ENCODE assay signal across 18 cellular contexts in genomic region chr11:131973017-131973416, GRCh38.
DNase-seq lines count a peak whose midpoint lies in the region; ATAC-seq and TF ChIP-seq lines count a peak whose summit lies in the region.
"Had no signal": no experiment of that assay in that cellular context is flagged by ENCODE, and none has a peak within 500 bp of the region (broad histone marks: within the 10 kb centered on the region; RNA-seq: fewer than 3 reads in every experiment).

No MANE protein-coding gene starts in this region.

- H3K4me1 ChIP-seq in right atrium auricular region: peaks cover 0 to 5% of the 10 kb centered on the region in 2 donors
- H3K4me1 ChIP-seq in left ventricle myocardium inferior: no peaks in the 10 kb centered on the region
- H3K4me1 ChIP-seq: BLaER1 had no signal

- H3K9ac ChIP-seq in neural cell (ENCODE audit: low read length): no peak overlapping the region
- H3K9ac ChIP-seq: BLaER1 had no signal

- no peak for TF ChIP-seq RAD21 in neural cell (conservative IDR thresholded peaks at IDR 0.05)

- no peak overlapping the region for H3K4me2 ChIP-seq in neural cell (ENCODE audit: low read length)
- H3K4me2 ChIP-seq: BLaER1, GM23338 had no signal

- no peak for ATAC-seq in stimulated activated naive CD8-positive, alpha-beta T cell treated with anti-CD3 and anti-CD28 coated beads, Interleukin-15, amount 100 ng/mL, for 72 hours
- ATAC-seq: GM23338, HCT116 had no signal

- no peak for DNase-seq in right atrium auricular region (ENCODE audit: low spot score)
- no peak for DNase-seq in left ventricle myocardium inferior
- peak; percentile 45 for DNase-seq in cerebellar cortex (ENCODE audit: low spot score)
- no peak for DNase-seq in activated T-helper 2 cell treated with anti-CD3 and anti-CD28 coated beads, Interferon-gamma antibody, Interleukin-2, Interleukin-4, amounts not matched to agents 10 μg/mL and 5 μg/mL and 100 μg/mL, durations not matched to agents 14 hours and 24 hours and 36 hours (ENCODE audit: low spot score)
- no peak for DNase-seq in stimulated activated naive CD8-positive, alpha-beta T cell treated with anti-CD3 and anti-CD28 coated beads, Interleukin-15, amount 100 ng/mL, for 72 hours
- DNase-seq: CD4-positive, CD25-positive, alpha-beta regulatory T cell; CD8-positive, alpha-beta memory T cell; DMS 273 treated with DMSO at 0.1 percent for 48 hours; DMS79; GF-D8; H9 had no signal

- no peak overlapping the region for H3K27ac Mint-ChIP-seq in activated T-helper 2 cell treated with anti-CD3 and anti-CD28 coated beads, Interferon-gamma antibody, Interleukin-2, Interleukin-4, amounts not matched to agents 10 μg/mL and 5 μg/mL and 100 μg/mL, durations not matched to agents 14 hours and 24 hours and 36 hours
- H3K27ac Mint-ChIP-seq in stimulated activated naive CD8-positive, alpha-beta T cell treated with anti-CD3 and anti-CD28 coated beads, Interleukin-15, amount 100 ng/mL, for 72 hours: no peak overlapping the region
- H3K27ac Mint-ChIP-seq: B cell; CD4-positive, CD25-positive, alpha-beta regulatory T cell; CD8-positive, alpha-beta memory T cell; GM23338; H9 had no signal

- no peak overlapping the region for H3K4me3 Mint-ChIP-seq in activated T-helper 2 cell treated with anti-CD3 and anti-CD28 coated beads, Interferon-gamma antibody, Interleukin-2, Interleukin-4, amounts not matched to agents 10 μg/mL and 5 μg/mL and 100 μg/mL, durations not matched to agents 14 hours and 24 hours and 36 hours (ENCODE audit: low read depth)
- no peak overlapping the region for H3K4me3 Mint-ChIP-seq in stimulated activated naive CD8-positive, alpha-beta T cell treated with anti-CD3 and anti-CD28 coated beads, Interleukin-15, amount 100 ng/mL, for 72 hours
- H3K4me3 Mint-ChIP-seq: B cell; CD4-positive, CD25-positive, alpha-beta regulatory T cell; CD8-positive, alpha-beta memory T cell; GM23338; H9 had no signal

- H3K9me2 ChIP-seq in neural cell (ENCODE audit: insufficient read depth, low read length): no peaks in the 10 kb centered on the region

- intact Hi-C loops in left ventricle myocardium inferior (cut with micrococcal nuclease): no loop called here
- intact Hi-C loops in activated T-helper 2 cell treated with anti-CD3 and anti-CD28 coated beads, Interferon-gamma antibody, Interleukin-2, Interleukin-4, amounts not matched to agents 10 μg/mL and 5 μg/mL and 100 μg/mL, durations not matched to agents 14 hours and 24 hours and 36 hours (cut with micrococcal nuclease): no loop called here

- H3K9me3 ChIP-seq in right atrium auricular region (no peaks in the 10 kb centered on the region), left ventricle myocardium inferior (replicated peaks) (no peaks in the 10 kb centered on the region), neural cell (ENCODE audit: low read length) (no peaks in the 10 kb centered on the region)
- H3K9me3 ChIP-seq: BLaER1 had no signal

- TF ChIP-seq CTCF in right atrium auricular region (IDR thresholded peaks at IDR 0.05) (no peak), left ventricle myocardium inferior (IDR thresholded peaks at IDR 0.05; ENCODE audit: borderline replicate concordance) (no peak), neural cell (IDR thresholded peaks at IDR 0.05; ENCODE audit: poor library complexity, severe bottlenecking) (no peak)

- H3K27me3 ChIP-seq in right atrium auricular region (no peaks in the 10 kb centered on the region), left ventricle myocardium inferior (ENCODE audit: low read depth) (peaks cover 26% of the 10 kb centered on the region), neural cell (ENCODE audit: insufficient read depth, low read depth, low read length) (no peaks in the 10 kb centered on the region)
- H3K27me3 ChIP-seq: BLaER1 had no signal

- H2AFZ ChIP-seq in neural cell (ENCODE audit: low read depth, low read length): no peak overlapping the region
- H2AFZ ChIP-seq: GM23338 had no signal

- H3K4me3 ChIP-seq in right atrium auricular region (no peak overlapping the region), left ventricle myocardium inferior (no peak overlapping the region), neural cell (ENCODE audit: low read length) (no peak overlapping the region)
- H3K4me3 ChIP-seq: BLaER1, GM23338 had no signal

- H3K36me3 ChIP-seq in right atrium auricular region: no peaks in the 10 kb centered on the region
- no peaks in the 10 kb centered on the region for H3K36me3 ChIP-seq in left ventricle myocardium inferior
- H3K36me3 ChIP-seq in neural cell (ENCODE audit: insufficient read depth, low read length): no peaks in the 10 kb centered on the region
- H3K36me3 ChIP-seq: BLaER1 had no signal

- TF ChIP-seq EP300 in neural cell (conservative IDR thresholded peaks at IDR 0.05; ENCODE audit: poor library complexity, severe bottlenecking): no peak

- no peaks in the 10 kb centered on the region for H3K9me3 Mint-ChIP-seq in activated T-helper 2 cell treated with anti-CD3 and anti-CD28 coated beads, Interferon-gamma antibody, Interleukin-2, Interleukin-4, amounts not matched to agents 10 μg/mL and 5 μg/mL and 100 μg/mL, durations not matched to agents 14 hours and 24 hours and 36 hours
- H3K9me3 Mint-ChIP-seq in stimulated activated naive CD8-positive, alpha-beta T cell treated with anti-CD3 and anti-CD28 coated beads, Interleukin-15, amount 100 ng/mL, for 72 hours: peaks cover 0 to 5% of the 10 kb centered on the region in 2 donors
- H3K9me3 Mint-ChIP-seq: GM23338, H9 had no signal

- no peaks in the 10 kb centered on the region for H3K4me1 Mint-ChIP-seq in activated T-helper 2 cell treated with anti-CD3 and anti-CD28 coated beads, Interferon-gamma antibody, Interleukin-2, Interleukin-4, amounts not matched to agents 10 μg/mL and 5 μg/mL and 100 μg/mL, durations not matched to agents 14 hours and 24 hours and 36 hours (ENCODE audit: low read depth)
- no peaks in the 10 kb centered on the region for H3K4me1 Mint-ChIP-seq in stimulated activated naive CD8-positive, alpha-beta T cell treated with anti-CD3 and anti-CD28 coated beads, Interleukin-15, amount 100 ng/mL, for 72 hours
- H3K4me1 Mint-ChIP-seq: B cell; CD4-positive, CD25-positive, alpha-beta regulatory T cell; CD8-positive, alpha-beta memory T cell had no signal

- H4K20me1 ChIP-seq in neural cell (ENCODE audit: insufficient read depth): no peaks in the 10 kb centered on the region
- H4K20me1 ChIP-seq: BLaER1 had no signal

- H3K79me2 ChIP-seq in neural cell (replicated peaks; ENCODE audit: insufficient read depth, low read length): no peaks in the 10 kb centered on the region

- no peaks in the 10 kb centered on the region for H3K27me3 Mint-ChIP-seq in activated T-helper 2 cell treated with anti-CD3 and anti-CD28 coated beads, Interferon-gamma antibody, Interleukin-2, Interleukin-4, amounts not matched to agents 10 μg/mL and 5 μg/mL and 100 μg/mL, durations not matched to agents 14 hours and 24 hours and 36 hours (ENCODE audit: low read depth)
- H3K27me3 Mint-ChIP-seq in stimulated activated naive CD8-positive, alpha-beta T cell treated with anti-CD3 and anti-CD28 coated beads, Interleukin-15, amount 100 ng/mL, for 72 hours: no peaks in the 10 kb centered on the region
- H3K27me3 Mint-ChIP-seq: B cell; CD4-positive, CD25-positive, alpha-beta regulatory T cell; CD8-positive, alpha-beta memory T cell had no signal

- H3K27ac ChIP-seq in right atrium auricular region (peak overlapping the region; percentile 34 to 37), left ventricle myocardium inferior (replicated peaks) (no peak overlapping the region), neural cell (ENCODE audit: low read length) (no peak overlapping the region)
- H3K27ac ChIP-seq: 22Rv1, BLaER1, C4-2B had no signal

- no peaks in the 10 kb centered on the region for H3F3A ChIP-seq in neural cell (ENCODE audit: insufficient read depth, low read length, poor library complexity, severe bottlenecking)

- no peaks in the 10 kb centered on the region for H3K36me3 Mint-ChIP-seq in activated T-helper 2 cell treated with anti-CD3 and anti-CD28 coated beads, Interferon-gamma antibody, Interleukin-2, Interleukin-4, amounts not matched to agents 10 μg/mL and 5 μg/mL and 100 μg/mL, durations not matched to agents 14 hours and 24 hours and 36 hours (ENCODE audit: low read depth)
- H3K36me3 Mint-ChIP-seq: CD4-positive, CD25-positive, alpha-beta regulatory T cell; CD8-positive, alpha-beta memory T cell had no signal

TF ChIP-seq in neural cell, 6 proteins besides CTCF, POLR2A, EP300 and RAD21:
- TF ChIP-seq MXI1 (conservative IDR thresholded peaks at IDR 0.05; ENCODE audit: poor library complexity, severe bottlenecking) (no peak), REST (IDR thresholded peaks at IDR 0.05; ENCODE audit: borderline replicate concordance) (peak; percentile 68)
TF ChIP-seq in neural cell: peak in this region for 1.

Comparison
In these comparisons a context has a peak if more than half of its experiments do, and no peak if none do; other contexts are left out.
1. H3K27ac ChIP-seq: peak in right atrium auricular region (2 of 2); none in left ventricle myocardium inferior (single experiment) and neural cell (single experiment).